8 cellular contexts compared by ENCODE assay signal in genomic region chr14:79279645-79280399, GRCh38.
DNase-seq lines count a peak whose midpoint lies in the region; ATAC-seq lines count a peak whose summit lies in the region.

No MANE protein-coding gene starts in this region.

- no peaks in the 10 kb centered on the region for H3K36me3 Mint-ChIP-seq in activated T-cell treated with anti-CD3 and anti-CD28 coated beads, Interleukin-2, amount 50 U/mL, for 24 hours (ENCODE audit: low read depth)

- H3K27me3 ChIP-seq in duodenal mucosa (ENCODE audit: control insufficient read depth in 1 of 2, insufficient read depth in 2 of 2, low read length in 2 of 2) = peaks cover 12 to 26% of the 10 kb centered on the region in 2 donors

- H3K9me3 ChIP-seq in duodenal mucosa (ENCODE audit: control insufficient read depth in 1 of 2, low read length in 2 of 2) (no peaks in the 10 kb centered on the region), mesodermal cell (ENCODE audit: control insufficient read depth, low read length) (no peaks in the 10 kb centered on the region)

- WGBS in mesodermal cell (ENCODE audit: insufficient coverage in 2 of 2), 2 experiments = 0 to 1% methylated on average over 17 to 25 of the region's 34 CpGs

- H3K4me3 Mint-ChIP-seq in stimulated activated naive CD8-positive, alpha-beta T cell treated with anti-CD3 and anti-CD28 coated beads, Interleukin-15, amount 100 ng/mL, for 72 hours = peak overlapping the region; percentile 19 to 53
- no peak overlapping the region for H3K4me3 Mint-ChIP-seq in activated T-cell treated with anti-CD3 and anti-CD28 coated beads, Interleukin-2, amount 50 U/mL, for 24 hours

- ATAC-seq in stimulated activated naive CD8-positive, alpha-beta T cell treated with anti-CD3 and anti-CD28 coated beads, Interleukin-15, amount 100 ng/mL, for 72 hours = no peak
- no peak for ATAC-seq in stimulated activated naive CD8-positive, alpha-beta T cell treated with anti-CD3 and anti-CD28 coated beads, Interleukin-15, Interleukin-2, amounts not matched to agents 100 U/mL and 50 U/mL, for 24 hours
- ATAC-seq in HG02884 (IDR thresholded peaks at IDR 0.05; ENCODE audit: unreplicated experiment) = no peak
- no peak for ATAC-seq in HG03571 (IDR thresholded peaks at IDR 0.05; ENCODE audit: unreplicated experiment)

- H3K27me3 Mint-ChIP-seq in stimulated activated naive CD8-positive, alpha-beta T cell treated with anti-CD3 and anti-CD28 coated beads, Interleukin-15, amount 100 ng/mL, for 72 hours = peaks cover 80% of the 10 kb centered on the region
- H3K27me3 Mint-ChIP-seq in activated T-cell treated with anti-CD3 and anti-CD28 coated beads, Interleukin-2, amount 50 U/mL, for 24 hours = peaks cover 62% of the 10 kb centered on the region

- no peak for DNase-seq in stimulated activated naive CD8-positive, alpha-beta T cell treated with anti-CD3 and anti-CD28 coated beads, Interleukin-15, amount 100 ng/mL, for 72 hours
- no peak for DNase-seq in stimulated activated naive CD8-positive, alpha-beta T cell treated with anti-CD3 and anti-CD28 coated beads, Interleukin-15, Interleukin-2, amounts not matched to agents 100 U/mL and 50 U/mL, for 24 hours
- no peak for DNase-seq in OCI-M1 (lab: John Stamatoyannopoulos, UW)
- DNase-seq in activated T-cell treated with anti-CD3 and anti-CD28 coated beads, Interleukin-2, amount 50 U/mL, for 24 hours = no peak

- H3K27ac Mint-ChIP-seq in stimulated activated naive CD8-positive, alpha-beta T cell treated with anti-CD3 and anti-CD28 coated beads, Interleukin-15, amount 100 ng/mL, for 72 hours = no peak overlapping the region
- no peak overlapping the region for H3K27ac Mint-ChIP-seq in activated T-cell treated with anti-CD3 and anti-CD28 coated beads, Interleukin-2, amount 50 U/mL, for 24 hours

- peaks cover 7 to 16% of the 10 kb centered on the region in 2 donors for H3K4me1 ChIP-seq in duodenal mucosa (ENCODE audit: control insufficient read depth in 1 of 2, insufficient read depth in 2 of 2, low read length in 2 of 2)
- H3K4me1 ChIP-seq in mesodermal cell (ENCODE audit: control insufficient read depth, insufficient read depth, low read length, poor library complexity, severe bottlenecking) = peaks cover 12% of the 10 kb centered on the region

- H3K36me3 ChIP-seq in duodenal mucosa (ENCODE audit: control insufficient read depth in 1 of 2, insufficient read depth in 2 of 2, low read length in 2 of 2) (no peaks in the 10 kb centered on the region), mesodermal cell (ENCODE audit: control insufficient read depth, insufficient read depth, low read length) (no peaks in the 10 kb centered on the region)

- H3K4me3 ChIP-seq in duodenal mucosa (ENCODE audit: low read depth in 1 of 2, low read length in 2 of 2) = peak overlapping the region; percentile 65 to 71
- H3K4me3 ChIP-seq in mesodermal cell (ENCODE audit: extremely low read depth, insufficient read depth, low read length, poor library complexity, severe bottlenecking) = peak overlapping the region; percentile 43

- peak overlapping the region in 1 of 2 donors; percentile 31 for H3K9ac ChIP-seq in duodenal mucosa (ENCODE audit: low read depth in 1 of 2, low read length in 2 of 2)

- peaks cover 12% of the 10 kb centered on the region for H3K4me1 Mint-ChIP-seq in stimulated activated naive CD8-positive, alpha-beta T cell treated with anti-CD3 and anti-CD28 coated beads, Interleukin-15, amount 100 ng/mL, for 72 hours
- H3K4me1 Mint-ChIP-seq in activated T-cell treated with anti-CD3 and anti-CD28 coated beads, Interleukin-2, amount 50 U/mL, for 24 hours (ENCODE audit: low read depth) = peaks cover 1% of the 10 kb centered on the region

- peaks cover 0 to 11% of the 10 kb centered on the region in 2 donors for H3K9me3 Mint-ChIP-seq in stimulated activated naive CD8-positive, alpha-beta T cell treated with anti-CD3 and anti-CD28 coated beads, Interleukin-15, amount 100 ng/mL, for 72 hours
- no peaks in the 10 kb centered on the region for H3K9me3 Mint-ChIP-seq in activated T-cell treated with anti-CD3 and anti-CD28 coated beads, Interleukin-2, amount 50 U/mL, for 24 hours

- H3K27ac ChIP-seq in duodenal mucosa (ENCODE audit: low read depth, low read length) = no peak overlapping the region
- H3K27ac ChIP-seq in mesodermal cell (ENCODE audit: low read depth, low read length, severe bottlenecking) = no peak overlapping the region
